Comparison of ENCODE assay signal across 8 cellular contexts in genomic region chr11:106091480-106092123, GRCh38. TPM values are rescaled to one million over a fixed set of nuclear protein-coding genes. Genes with fewer than 3 reads are reported as not detected.
A peak's percentile ranks its signal among the peaks of the same experiment; 100 is the strongest.
DNase-seq lines count a peak whose midpoint lies in the region; ATAC-seq, FAIRE-seq and TF ChIP-seq lines count a peak whose summit lies in the region.

No MANE protein-coding gene starts in this region.

- WGBS in testis, 2 donors, result 88 to 92% methylated on average over 3 of the region's 3 CpGs
- 79% methylated on average over 3 of the region's 3 CpGs for WGBS in sigmoid colon, 2 donors

- peak overlapping the region; percentile 42 for H3K27ac Mint-ChIP-seq in astrocyte (ENCODE audit: unreplicated experiment)

- H3K27ac ChIP-seq in astrocyte (ENCODE audit: low read depth, low read length), result peak overlapping the region; percentile 46
- no peak overlapping the region for H3K27ac ChIP-seq in testis
- no peak overlapping the region for H3K27ac ChIP-seq in sigmoid colon

- no peak overlapping the region for H2AFZ ChIP-seq in astrocyte (ENCODE audit: low read depth, low read length)

- no peak for TF ChIP-seq CTCF in AG04449 (IDR thresholded peaks at IDR 0.05; ENCODE audit: insufficient read depth, low read length, missing control alignments)
- no peak for TF ChIP-seq CTCF in astrocyte (IDR thresholded peaks at IDR 0.05; ENCODE audit: insufficient read depth, low read depth, low read length)
- no peak for TF ChIP-seq CTCF in testis (IDR thresholded peaks at IDR 0.05)
- no peak for TF ChIP-seq CTCF in sigmoid colon (IDR thresholded peaks at IDR 0.05)

- TF ChIP-seq EP300 in sigmoid colon (IDR thresholded peaks at IDR 0.05), result no peak

- no peaks in the 10 kb centered on the region for H3K27me3 Mint-ChIP-seq in astrocyte (ENCODE audit: low read depth, unreplicated experiment)

- peaks cover 5% of the 10 kb centered on the region for H3K36me3 Mint-ChIP-seq in astrocyte (ENCODE audit: low read depth, unreplicated experiment)

- DNase-seq in AG04449 (ENCODE audit: low read depth, low spot score) (peak; percentile 28), astrocyte (ENCODE audit: low read depth) (peak; percentile 86), Right ventricle myocardium inferior (ENCODE audit: missing footprints) (no peak), testis (no peak), sigmoid colon (no peak), DMS 273 treated with DMSO at 0.1 percent for 48 hours (lab: John Stamatoyannopoulos, UW) (no peak)

- H3K9ac ChIP-seq in astrocyte (ENCODE audit: low read length), result peak overlapping the region; percentile 30

- peaks cover 33% of the 10 kb centered on the region for H3K36me3 ChIP-seq in astrocyte (ENCODE audit: insufficient read depth, low read length)
- H3K36me3 ChIP-seq in testis (ENCODE audit: low read depth, missing control alignments), result no peaks in the 10 kb centered on the region
- peaks cover 0 to 61% (median 8%) of the 10 kb centered on the region in 4 donors for H3K36me3 ChIP-seq in sigmoid colon

- POLR2A ChIA-PET in AG04449 (lab: Yijun Ruan, JAX), result no interaction called here

- H3K4me1 ChIP-seq in astrocyte (ENCODE audit: insufficient read depth, low read length), result peaks cover 8% of the 10 kb centered on the region
- peaks cover 10% of the 10 kb centered on the region for H3K4me1 ChIP-seq in testis
- peaks cover 0 to 55% (median 30%) of the 10 kb centered on the region in 4 donors for H3K4me1 ChIP-seq in sigmoid colon

- TF ChIP-seq POLR2A in testis (IDR thresholded peaks at IDR 0.05), result no peak
- no peak for TF ChIP-seq POLR2A in sigmoid colon (IDR thresholded peaks at IDR 0.05)

- ATAC-seq in GM19043 (IDR thresholded peaks at IDR 0.05; ENCODE audit: low read depth, unreplicated experiment) (peak; percentile 98), HG03097 (IDR thresholded peaks at IDR 0.05; ENCODE audit: low FRiP score, unreplicated experiment) (peak; percentile 98), Right ventricle myocardium inferior (no peak)

- H3K9me3 ChIP-seq in astrocyte (ENCODE audit: insufficient read depth, low read depth, low read length) (no peaks in the 10 kb centered on the region), testis (no peaks in the 10 kb centered on the region), sigmoid colon (no peaks in the 10 kb centered on the region)

- no peak for FAIRE-seq in astrocyte (lab: Jason Lieb, UNC)

- intact Hi-C loops in Right ventricle myocardium inferior (cut with DNase I) (no loop called here), testis (cut with DNase I; ENCODE audit: low total_unique reads) (no loop called here), sigmoid colon (cut with DNase I) (no loop called here)

- H3K9me3 Mint-ChIP-seq in astrocyte (ENCODE audit: unreplicated experiment), result no peaks in the 10 kb centered on the region

- H3K4me1 Mint-ChIP-seq in astrocyte (ENCODE audit: low read depth, unreplicated experiment), result peaks cover 30% of the 10 kb centered on the region

- peak overlapping the region; percentile 54 for H3K4me2 ChIP-seq in astrocyte (ENCODE audit: low read length)

- H3K4me3 ChIP-seq in AG04449 (ENCODE audit: low read depth, low read length) (no peak overlapping the region), astrocyte (ENCODE audit: insufficient read depth, low read depth, low read length) (no peak overlapping the region), testis (no peak overlapping the region), sigmoid colon (no peak overlapping the region)

- H3K27me3 ChIP-seq in astrocyte (ENCODE audit: insufficient read depth, low read length) (no peaks in the 10 kb centered on the region), testis (no peaks in the 10 kb centered on the region), sigmoid colon (no peaks in the 10 kb centered on the region)

- peaks cover 14% of the 10 kb centered on the region for H4K20me1 ChIP-seq in astrocyte (ENCODE audit: insufficient read depth, low read length)

- CTCF ChIA-PET in AG04449 (lab: Yijun Ruan, JAX), result interaction anchor here (1.2 to 1.8 kb wide), 6 partner anchors 9 to 64 kb away, joined by 4 to 11 read pairs (median 5); no protein-coding TSS in a partner anchor

- peaks cover 58% of the 10 kb centered on the region for H3K79me2 ChIP-seq in astrocyte (ENCODE audit: insufficient read depth, low read length)

- H3K4me3 Mint-ChIP-seq in astrocyte (ENCODE audit: unreplicated experiment), result no peak overlapping the region

RNA-seq across cellular contexts. Expression of gene AASDHPPT, which starts 14.1 kb away (rescaled TPM):
- total RNA-seq in astrocyte (61.0 and 61.6 TPM in 2 replicates), Right ventricle myocardium inferior (35.0 TPM), testis (10 to 100 TPM; 52.2 to 56.7 TPM), sigmoid colon (10 to 100 TPM; 32.5 to 36.8 (median 34.2) TPM)
- polyA plus RNA-seq in testis (ENCODE audit: insufficient read depth, low read depth, low replicate concordance) (72.3 TPM), sigmoid colon (10 to 100 TPM in 2 of 3 donors, 1 to 10 TPM in 1; 8.4 to 12.9 (median 10.9) TPM)

RNA-seq across cellular contexts. Expression of gene KBTBD3, which starts 14.5 kb away (rescaled TPM):
- total RNA-seq in astrocyte (4.7 and 5.2 TPM in 2 replicates), Right ventricle myocardium inferior (12.1 TPM), testis (1 to 10 TPM; 6.8 to 8.5 TPM), sigmoid colon (10 to 100 TPM in 1 of 4 donors, 1 to 10 TPM in 3; 4.5 to 10.3 (median 5.9) TPM)
- polyA plus RNA-seq in testis (ENCODE audit: insufficient read depth, low read depth, low replicate concordance) (15.6 TPM), sigmoid colon (1 to 10 TPM; 2.0 to 6.2 (median 4.2) TPM)

Comparison
In these comparisons a context has a peak if more than half of its experiments do, and no peak if none do; other contexts are left out.
1. DNase-seq: peak in AG04449 (single experiment) and astrocyte (single experiment); none in Right ventricle myocardium inferior (single experiment), testis (single experiment), sigmoid colon (single experiment) and DMS 273 treated with DMSO at 0.1 percent for 48 hours (single experiment).